In genomic region chr4:114807357-114807756, GRCh38 we compare ENCODE assay signal across 16 cellular contexts.
DNase-seq lines count a peak whose midpoint lies in the region; ATAC-seq and TF ChIP-seq lines count a peak whose summit lies in the region.
"Had no signal": no experiment of that assay in that cellular context is flagged by ENCODE, and none has a peak within 500 bp of the region (broad histone marks: within the 10 kb centered on the region; RNA-seq: fewer than 3 reads in every experiment).

No MANE protein-coding gene starts in this region.

- no peak overlapping the region for H3K27ac Mint-ChIP-seq in activated T-helper 17 cell treated with anti-CD3 and anti-CD28 coated beads, Interleukin-2, amount 50 U/mL, for 72 hours
- H3K27ac Mint-ChIP-seq in naive thymus-derived CD4-positive, alpha-beta T cell: no peak overlapping the region
- H3K27ac Mint-ChIP-seq: activated CD4-positive, alpha-beta T cell treated with anti-CD3 and anti-CD28 coated beads, Interleukin-2, amount 10 ng/mL, durations not matched to agents 7 days and 5 days; activated naive CD8-positive, alpha-beta T cell treated with anti-CD3 and anti-CD28 coated beads, Interleukin-2, amount 10 ng/mL, durations not matched to agents 7 days and 5 days; HFFc6; IgD-negative memory B cell had no signal

- no peaks in the 10 kb centered on the region for H3K9me3 ChIP-seq in smooth muscle cell (replicated peaks; ENCODE audit: low read depth)
- H3K9me3 ChIP-seq in naive thymus-derived CD4-positive, alpha-beta T cell (ENCODE audit: control insufficient read depth in 2 of 3, low read length in 3 of 3): no peaks in the 10 kb centered on the region
- H3K9me3 ChIP-seq: breast epithelium, thoracic aorta had no signal

- H3K9me3 Mint-ChIP-seq in activated T-helper 17 cell treated with anti-CD3 and anti-CD28 coated beads, Interleukin-2, amount 50 U/mL, for 72 hours: no peaks in the 10 kb centered on the region
- no peaks in the 10 kb centered on the region for H3K9me3 Mint-ChIP-seq in naive thymus-derived CD4-positive, alpha-beta T cell
- H3K9me3 Mint-ChIP-seq: activated CD4-positive, alpha-beta T cell treated with anti-CD3 and anti-CD28 coated beads, Interleukin-2, amount 10 ng/mL, durations not matched to agents 7 days and 5 days; activated naive CD8-positive, alpha-beta T cell treated with anti-CD3 and anti-CD28 coated beads, Interleukin-2, amount 10 ng/mL, durations not matched to agents 7 days and 5 days; IgD-negative memory B cell had no signal

- H3K4me1 Mint-ChIP-seq in activated T-helper 17 cell treated with anti-CD3 and anti-CD28 coated beads, Interleukin-2, amount 50 U/mL, for 72 hours: peaks cover 6% of the 10 kb centered on the region
- H3K4me1 Mint-ChIP-seq in naive thymus-derived CD4-positive, alpha-beta T cell: no peaks in the 10 kb centered on the region
- H3K4me1 Mint-ChIP-seq: activated CD4-positive, alpha-beta T cell treated with anti-CD3 and anti-CD28 coated beads, Interleukin-2, amount 10 ng/mL, durations not matched to agents 7 days and 5 days; activated naive CD8-positive, alpha-beta T cell treated with anti-CD3 and anti-CD28 coated beads, Interleukin-2, amount 10 ng/mL, durations not matched to agents 7 days and 5 days; neural crest cell had no signal

- no peaks in the 10 kb centered on the region for H3K36me3 Mint-ChIP-seq in activated T-helper 17 cell treated with anti-CD3 and anti-CD28 coated beads, Interleukin-2, amount 50 U/mL, for 72 hours (ENCODE audit: low read depth)
- no peaks in the 10 kb centered on the region for H3K36me3 Mint-ChIP-seq in naive thymus-derived CD4-positive, alpha-beta T cell
- H3K36me3 Mint-ChIP-seq: activated naive CD8-positive, alpha-beta T cell treated with anti-CD3 and anti-CD28 coated beads, Interleukin-2, amount 10 ng/mL, durations not matched to agents 7 days and 5 days; IgD-negative memory B cell had no signal

- intact Hi-C loops in naive thymus-derived CD4-positive, alpha-beta T cell (cut with micrococcal nuclease): loop anchor here (2.0 to 10.0 kb wide), 3 partner anchors 420 to 1413 kb away; no protein-coding TSS in a partner anchor

- H3K36me3 ChIP-seq in smooth muscle cell (ENCODE audit: low read depth): no peaks in the 10 kb centered on the region
- no peaks in the 10 kb centered on the region for H3K36me3 ChIP-seq in naive thymus-derived CD4-positive, alpha-beta T cell (ENCODE audit: control insufficient read depth in 2 of 3, insufficient read depth in 3 of 3, low read length in 3 of 3)
- H3K36me3 ChIP-seq: breast epithelium, thoracic aorta had no signal

- POLR2A ChIA-PET in naive thymus-derived CD4-positive, alpha-beta T cell (lab: Charles Lee): no interaction called here

- H3K9ac ChIP-seq in smooth muscle cell (ENCODE audit: low read depth): no peak overlapping the region

- H3K4me3 Mint-ChIP-seq in activated T-helper 17 cell treated with anti-CD3 and anti-CD28 coated beads, Interleukin-2, amount 50 U/mL, for 72 hours: no peak overlapping the region
- H3K4me3 Mint-ChIP-seq in naive thymus-derived CD4-positive, alpha-beta T cell: no peak overlapping the region
- H3K4me3 Mint-ChIP-seq: activated CD4-positive, alpha-beta T cell treated with anti-CD3 and anti-CD28 coated beads, Interleukin-2, amount 10 ng/mL, durations not matched to agents 7 days and 5 days; activated naive CD8-positive, alpha-beta T cell treated with anti-CD3 and anti-CD28 coated beads, Interleukin-2, amount 10 ng/mL, durations not matched to agents 7 days and 5 days; HFFc6; IgD-negative memory B cell; neural crest cell had no signal

- H3K4me2 ChIP-seq in smooth muscle cell: no peak overlapping the region

- DNase-seq in smooth muscle cell (lab: John Stamatoyannopoulos, UW; ENCODE audit: unreplicated experiment) (no peak), NCI-H524 (lab: John Stamatoyannopoulos, UW) (no peak), T1000 (lab: John Stamatoyannopoulos, UW) (no peak)
- DNase-seq in naive thymus-derived CD4-positive, alpha-beta T cell: no peak
- DNase-seq: HFFc6, SHP77 treated with DMSO at 0.1 percent for 48 hours had no signal

- H2AFZ ChIP-seq in smooth muscle cell (ENCODE audit: low read depth): no peak overlapping the region

- H3K27me3 Mint-ChIP-seq in activated T-helper 17 cell treated with anti-CD3 and anti-CD28 coated beads, Interleukin-2, amount 50 U/mL, for 72 hours: peaks cover 6% of the 10 kb centered on the region
- H3K27me3 Mint-ChIP-seq in naive thymus-derived CD4-positive, alpha-beta T cell: peaks cover 0 to 10% (median 5%) of the 10 kb centered on the region in 5 donors
- H3K27me3 Mint-ChIP-seq: activated CD4-positive, alpha-beta T cell treated with anti-CD3 and anti-CD28 coated beads, Interleukin-2, amount 10 ng/mL, durations not matched to agents 7 days and 5 days had no signal

- TF ChIP-seq CTCF in smooth muscle cell (IDR thresholded peaks at IDR 0.05; ENCODE audit: borderline replicate concordance, insufficient read depth, poor library complexity, severe bottlenecking): no peak

- no peaks in the 10 kb centered on the region for H3K27me3 ChIP-seq in smooth muscle cell (ENCODE audit: low read depth)
- no peaks in the 10 kb centered on the region for H3K27me3 ChIP-seq in naive thymus-derived CD4-positive, alpha-beta T cell (ENCODE audit: control insufficient read depth in 2 of 2, insufficient read depth in 2 of 2, low read length in 2 of 2)
- H3K27me3 ChIP-seq: breast epithelium had no signal

- H3K4me3 ChIP-seq in smooth muscle cell: no peak overlapping the region
- H3K4me3 ChIP-seq in naive thymus-derived CD4-positive, alpha-beta T cell (ENCODE audit: low read length): no peak overlapping the region
- H3K4me3 ChIP-seq: breast epithelium, thoracic aorta had no signal

- WGBS in smooth muscle cell (ENCODE audit: low lambda C conversion rate): 85% methylated on average over 8 of the region's 8 CpGs

- no peaks in the 10 kb centered on the region for H3K4me1 ChIP-seq in smooth muscle cell (ENCODE audit: low read depth)
- H3K4me1 ChIP-seq in naive thymus-derived CD4-positive, alpha-beta T cell (ENCODE audit: control insufficient read depth in 2 of 2, insufficient read depth in 2 of 2, low read length in 2 of 2): no peaks in the 10 kb centered on the region
- H3K4me1 ChIP-seq: breast epithelium had no signal

- no peaks in the 10 kb centered on the region for H3F3A ChIP-seq in smooth muscle cell (ENCODE audit: low read depth)

- no peak overlapping the region for H3K27ac ChIP-seq in smooth muscle cell (ENCODE audit: low read depth)
- H3K27ac ChIP-seq in naive thymus-derived CD4-positive, alpha-beta T cell (ENCODE audit: low read depth, low read length): no peak overlapping the region
- H3K27ac ChIP-seq: breast epithelium, thoracic aorta had no signal

- H4K20me1 ChIP-seq in smooth muscle cell (ENCODE audit: low read depth): no peaks in the 10 kb centered on the region

- CTCF ChIA-PET in naive thymus-derived CD4-positive, alpha-beta T cell (lab: Charles Lee): no interaction called here

- H3K79me2 ChIP-seq in smooth muscle cell (ENCODE audit: low read depth): no peaks in the 10 kb centered on the region

- ATAC-seq in GM18909 (IDR thresholded peaks at IDR 0.05; ENCODE audit: poor library complexity, unreplicated experiment) (peak; percentile 7), GM21447 (IDR thresholded peaks at IDR 0.05; ENCODE audit: unreplicated experiment) (peak; percentile 27), HG02981 (IDR thresholded peaks at IDR 0.05; ENCODE audit: unreplicated experiment) (peak; percentile 5)
- peak; percentile 18 for ATAC-seq in activated T-helper 17 cell treated with anti-CD3 and anti-CD28 coated beads, Interleukin-2, amount 50 U/mL, for 72 hours (replicated peaks)
- ATAC-seq in naive thymus-derived CD4-positive, alpha-beta T cell: no peak
